ENCODE assay signal across 1 cellular context in genomic region chr12:131605304-131605829, GRCh38.
TF ChIP-seq lines count a peak whose summit lies in the region.

No MANE protein-coding gene starts in this region.

TF ChIP-seq in H1, 55 proteins besides CTCF, POLR2A, EP300 and RAD21 (continued from another document):
- TF ChIP-seq SIRT6 (IDR thresholded peaks at IDR 0.05; ENCODE audit: low read length) (no peak), TBP (IDR thresholded peaks at IDR 0.05; ENCODE audit: low read depth, low read length) (no peak), RFX5 (IDR thresholded peaks at IDR 0.05; ENCODE audit: borderline replicate concordance, low read depth, low read length) (no peak), FOSL1 (IDR thresholded peaks at IDR 0.05; ENCODE audit: insufficient read depth, low read depth, low read length) (no peak), CHD7 (IDR thresholded peaks at IDR 0.05; ENCODE audit: insufficient replicate concordance, low read length) (no peak), RNF2 (IDR thresholded peaks at IDR 0.05; ENCODE audit: borderline replicate concordance, low read depth, low read length, missing control alignments, poor library complexity, severe bottlenecking) (no peak), SP1 (IDR thresholded peaks at IDR 0.05; ENCODE audit: low read depth, low read length) (no peak), KDM4A (IDR thresholded peaks at IDR 0.05; ENCODE audit: low read depth, low read length, severe bottlenecking) (no peak), RBBP5 (IDR thresholded peaks at IDR 0.05; ENCODE audit: borderline replicate concordance, low read depth, low read length) (no peak), JUND (IDR thresholded peaks at IDR 0.05; ENCODE audit: low read length) (no peak), SP2 (IDR thresholded peaks at IDR 0.05; ENCODE audit: low read length) (no peak), BCL11A (IDR thresholded peaks at IDR 0.05; ENCODE audit: low read depth in 2 of 2, low read length in 2 of 2) (no peak), ZNF274 (IDR thresholded peaks at IDR 0.05; ENCODE audit: borderline replicate concordance, extremely low read depth, low read length) (no peak)
